8 cellular contexts compared by ENCODE assay signal in genomic region chr11:62787005-62787759, GRCh38. TPM values are rescaled to one million over a fixed set of nuclear protein-coding genes. Genes with fewer than 3 reads are reported as not detected.
DNase-seq lines count a peak whose midpoint lies in the region; ATAC-seq, FAIRE-seq and TF ChIP-seq lines count a peak whose summit lies in the region.

Gene TMEM179B (plus strand): TSS chr11:62787402. CDS start chr11:62787432, 30 bp downstream.

- intact Hi-C loops in left ventricle myocardium inferior (cut with micrococcal nuclease) (loop anchor here (5.0 kb wide), 1 partner anchor 75 kb away; no protein-coding TSS in a partner anchor), psoas muscle (cut with DNase I) (loop anchor here (2.0 to 5.0 kb wide), 3 partner anchors 45 to 76 kb away; partner anchors contain the start of genes STX5 (in 1 of the 2) and TEX54 (in 1 of the 2))

- H3K9me3 ChIP-seq in left ventricle myocardium inferior (replicated peaks) (no peaks in the 10 kb centered on the region), psoas muscle (no peaks in the 10 kb centered on the region)

- H3K27ac ChIP-seq in left ventricle myocardium inferior (replicated peaks) = peak within 1 kb of the TSS; percentile 100
- H3K27ac ChIP-seq in psoas muscle = peak within 1 kb of the TSS; percentile 99

- H3K4me1 ChIP-seq in left ventricle myocardium inferior (peaks cover 68% of the 10 kb centered on the region), psoas muscle (peaks cover 34% of the 10 kb centered on the region)

- FAIRE-seq in GM12891 (lab: Jason Lieb, UNC) = peak; percentile 93
- FAIRE-seq in urothelium cell line (lab: Jason Lieb, UNC) = peak; percentile 68

- H3K36me3 ChIP-seq in left ventricle myocardium inferior (peaks cover 31% of the 10 kb centered on the region), psoas muscle (ENCODE audit: insufficient read depth in 1 of 2, low read depth in 1 of 2) (peaks cover 0 to 68% of the 10 kb centered on the region in 2 donors)

- WGBS in psoas muscle, 3 donors = 0% methylated on average over 65 to 88 of the region's 88 CpGs

- peak; percentile 61 for ATAC-seq in HG02840 (IDR thresholded peaks at IDR 0.05; ENCODE audit: low FRiP score, unreplicated experiment)
- peak; percentile 89 to 91 (median 90) for ATAC-seq in psoas muscle

- DNase-seq in GM12891 (ENCODE audit: insufficient read length, low spot score) (peak; percentile 93), NCI-H146 (lab: John Stamatoyannopoulos, UW) (peak; percentile 99), T-helper 1 cell (peak; percentile 91 to 99 (median 96)), amniotic epithelial cell (ENCODE audit: low read depth) (peak; percentile 97), left ventricle myocardium inferior (peak; percentile 97), psoas muscle (peak; percentile 97 to 98), urothelium cell line (ENCODE audit: low spot score) (peak; percentile 96)

- H3K27me3 ChIP-seq in left ventricle myocardium inferior (ENCODE audit: low read depth) = no peaks in the 10 kb centered on the region
- H3K27me3 ChIP-seq in psoas muscle (ENCODE audit: insufficient read depth in 3 of 3, low read length in 2 of 3) = no peaks in the 10 kb centered on the region

- TF ChIP-seq POLR2A in GM12891 (IDR thresholded peaks at IDR 0.05; ENCODE audit: low read depth, low read length) = peak; percentile 97

- peak; percentile 29 for TF ChIP-seq CTCF in left ventricle myocardium inferior (IDR thresholded peaks at IDR 0.05; ENCODE audit: borderline replicate concordance)
- peak; percentile 39 for TF ChIP-seq CTCF in psoas muscle (IDR thresholded peaks at IDR 0.05)

- H3K4me3 ChIP-seq in left ventricle myocardium inferior (peak within 1 kb of the TSS; percentile 99), psoas muscle (peak within 1 kb of the TSS; percentile 97)

TF ChIP-seq in GM12891, 5 proteins besides CTCF, POLR2A, EP300 and RAD21:
- TF ChIP-seq SPI1 (IDR thresholded peaks at IDR 0.05; ENCODE audit: low read depth, low read length) = no peak
- TF ChIP-seq TAF1 (IDR thresholded peaks at IDR 0.05; ENCODE audit: low read depth, low read length) = peak; percentile 90
- peak; percentile 98 for TF ChIP-seq POLR2AphosphoS5 (IDR thresholded peaks at IDR 0.05; ENCODE audit: low read depth, low read length)
- TF ChIP-seq PAX5 (IDR thresholded peaks at IDR 0.05; ENCODE audit: insufficient read depth, low read length, severe bottlenecking) = peak; percentile 47
- TF ChIP-seq POU2F2 (IDR thresholded peaks at IDR 0.05; ENCODE audit: low read depth, low read length) = peak; percentile 89

RNA-seq across cellular contexts. Expression of gene TMEM179B, which starts in this region (rescaled TPM):
- polyA plus RNA-seq in GM12891 (2012; ENCODE audit: low read depth, missing spikeins) = 25.1 TPM
- 20.5 TPM for total RNA-seq in left ventricle myocardium inferior
- 10 to 100 TPM; 12.2 to 18.5 (median 16.0) TPM for total RNA-seq in psoas muscle
- 10 to 100 TPM; 31.5 to 42.0 (median 34.4) TPM for polyA plus RNA-seq in psoas muscle

Comparison
In these comparisons a context has a peak if more than half of its experiments do, and no peak if none do; other contexts are left out.
1. Peak in every context shown above with its lines: DNase-seq, ATAC-seq, H3K4me3 ChIP-seq and H3K27ac ChIP-seq.